ENCODE assay signal across 1 cellular context in the genomic region with DNA sequence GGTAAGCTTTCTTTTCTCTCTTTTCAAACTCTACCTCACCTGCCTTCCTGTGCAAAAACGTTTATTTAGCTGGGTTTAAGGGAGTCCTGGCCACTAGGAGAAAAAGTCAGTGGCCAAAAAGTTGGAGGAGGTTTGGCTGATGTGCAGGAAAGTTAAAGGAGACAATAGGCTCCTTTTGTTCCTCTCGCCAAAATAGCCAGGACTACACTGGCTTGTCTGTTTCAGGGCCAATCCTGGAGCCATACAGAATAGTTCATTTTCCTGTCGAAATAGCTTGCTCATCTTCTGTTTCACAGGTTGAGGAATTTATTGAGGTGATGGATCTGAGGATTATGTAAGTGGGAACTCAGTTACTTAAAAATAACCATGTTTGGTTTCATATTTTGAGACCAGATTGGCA.
TF ChIP-seq lines count a peak whose summit lies in the region.

No MANE protein-coding gene starts in this region.

TF ChIP-seq in HepG2, 621 proteins besides CTCF, POLR2A, EP300 and RAD21 (continued from another document):
- TF ChIP-seq, protein P1, sequence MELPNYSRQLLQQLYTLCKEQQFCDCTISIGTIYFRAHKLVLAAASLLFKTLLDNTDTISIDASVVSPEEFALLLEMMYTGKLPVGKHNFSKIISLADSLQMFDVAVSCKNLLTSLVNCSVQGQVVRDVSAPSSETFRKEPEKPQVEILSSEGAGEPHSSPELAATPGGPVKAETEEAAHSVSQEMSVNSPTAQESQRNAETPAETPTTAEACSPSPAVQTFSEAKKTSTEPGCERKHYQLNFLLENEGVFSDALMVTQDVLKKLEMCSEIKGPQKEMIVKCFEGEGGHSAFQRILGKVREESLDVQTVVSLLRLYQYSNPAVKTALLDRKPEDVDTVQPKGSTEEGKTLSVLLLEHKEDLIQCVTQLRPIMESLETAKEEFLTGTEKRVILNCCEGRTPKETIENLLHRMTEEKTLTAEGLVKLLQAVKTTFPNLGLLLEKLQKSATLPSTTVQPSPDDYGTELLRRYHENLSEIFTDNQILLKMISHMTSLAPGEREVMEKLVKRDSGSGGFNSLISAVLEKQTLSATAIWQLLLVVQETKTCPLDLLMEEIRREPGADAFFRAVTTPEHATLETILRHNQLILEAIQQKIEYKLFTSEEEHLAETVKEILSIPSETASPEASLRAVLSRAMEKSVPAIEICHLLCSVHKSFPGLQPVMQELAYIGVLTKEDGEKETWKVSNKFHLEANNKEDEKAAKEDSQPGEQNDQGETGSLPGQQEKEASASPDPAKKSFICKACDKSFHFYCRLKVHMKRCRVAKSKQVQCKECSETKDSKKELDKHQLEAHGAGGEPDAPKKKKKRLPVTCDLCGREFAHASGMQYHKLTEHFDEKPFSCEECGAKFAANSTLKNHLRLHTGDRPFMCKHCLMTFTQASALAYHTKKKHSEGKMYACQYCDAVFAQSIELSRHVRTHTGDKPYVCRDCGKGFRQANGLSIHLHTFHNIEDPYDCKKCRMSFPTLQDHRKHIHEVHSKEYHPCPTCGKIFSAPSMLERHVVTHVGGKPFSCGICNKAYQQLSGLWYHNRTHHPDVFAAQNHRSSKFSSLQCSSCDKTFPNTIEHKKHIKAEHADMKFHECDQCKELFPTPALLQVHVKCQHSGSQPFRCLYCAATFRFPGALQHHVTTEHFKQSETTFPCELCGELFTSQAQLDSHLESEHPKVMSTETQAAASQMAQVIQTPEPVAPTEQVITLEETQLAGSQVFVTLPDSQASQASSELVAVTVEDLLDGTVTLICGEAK (IDR thresholded peaks at IDR 0.05) = no peak
- TF ChIP-seq, protein P1 (CRISPR knock-in tag; IDR thresholded peaks at IDR 0.05) = no peak
- TF ChIP-seq SRF (IDR thresholded peaks at IDR 0.05; ENCODE audit: low read depth, low read length) (no peak), NCOA1 (CRISPR knock-in tag; IDR thresholded peaks at IDR 0.05) (no peak), ZSCAN21 (CRISPR knock-in tag; IDR thresholded peaks at IDR 0.05; ENCODE audit: borderline replicate concordance) (no peak), SRSF9 (IDR thresholded peaks at IDR 0.05; ENCODE audit: borderline replicate concordance, insufficient read depth, low read depth, low read length, poor library complexity, severe bottlenecking) (no peak), FOXK2 (IDR thresholded peaks at IDR 0.05) (no peak), GATAD1 (CRISPR knock-in tag; IDR thresholded peaks at IDR 0.05) (no peak), TBX2 (CRISPR knock-in tag; IDR thresholded peaks at IDR 0.05; ENCODE audit: borderline replicate concordance) (no peak), RXRA (CRISPR knock-in tag; IDR thresholded peaks at IDR 0.05) (no peak), PCBP1 (IDR thresholded peaks at IDR 0.05; ENCODE audit: borderline replicate concordance, low read depth, low read length) (no peak)
- TF ChIP-seq, protein P2, sequence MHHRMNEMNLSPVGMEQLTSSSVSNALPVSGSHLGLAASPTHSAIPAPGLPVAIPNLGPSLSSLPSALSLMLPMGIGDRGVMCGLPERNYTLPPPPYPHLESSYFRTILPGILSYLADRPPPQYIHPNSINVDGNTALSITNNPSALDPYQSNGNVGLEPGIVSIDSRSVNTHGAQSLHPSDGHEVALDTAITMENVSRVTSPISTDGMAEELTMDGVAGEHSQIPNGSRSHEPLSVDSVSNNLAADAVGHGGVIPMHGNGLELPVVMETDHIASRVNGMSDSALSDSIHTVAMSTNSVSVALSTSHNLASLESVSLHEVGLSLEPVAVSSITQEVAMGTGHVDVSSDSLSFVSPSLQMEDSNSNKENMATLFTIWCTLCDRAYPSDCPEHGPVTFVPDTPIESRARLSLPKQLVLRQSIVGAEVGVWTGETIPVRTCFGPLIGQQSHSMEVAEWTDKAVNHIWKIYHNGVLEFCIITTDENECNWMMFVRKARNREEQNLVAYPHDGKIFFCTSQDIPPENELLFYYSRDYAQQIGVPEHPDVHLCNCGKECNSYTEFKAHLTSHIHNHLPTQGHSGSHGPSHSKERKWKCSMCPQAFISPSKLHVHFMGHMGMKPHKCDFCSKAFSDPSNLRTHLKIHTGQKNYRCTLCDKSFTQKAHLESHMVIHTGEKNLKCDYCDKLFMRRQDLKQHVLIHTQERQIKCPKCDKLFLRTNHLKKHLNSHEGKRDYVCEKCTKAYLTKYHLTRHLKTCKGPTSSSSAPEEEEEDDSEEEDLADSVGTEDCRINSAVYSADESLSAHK (CRISPR knock-in tag; IDR thresholded peaks at IDR 0.05; ENCODE audit: borderline replicate concordance) = no peak
- TF ChIP-seq, protein P3, sequence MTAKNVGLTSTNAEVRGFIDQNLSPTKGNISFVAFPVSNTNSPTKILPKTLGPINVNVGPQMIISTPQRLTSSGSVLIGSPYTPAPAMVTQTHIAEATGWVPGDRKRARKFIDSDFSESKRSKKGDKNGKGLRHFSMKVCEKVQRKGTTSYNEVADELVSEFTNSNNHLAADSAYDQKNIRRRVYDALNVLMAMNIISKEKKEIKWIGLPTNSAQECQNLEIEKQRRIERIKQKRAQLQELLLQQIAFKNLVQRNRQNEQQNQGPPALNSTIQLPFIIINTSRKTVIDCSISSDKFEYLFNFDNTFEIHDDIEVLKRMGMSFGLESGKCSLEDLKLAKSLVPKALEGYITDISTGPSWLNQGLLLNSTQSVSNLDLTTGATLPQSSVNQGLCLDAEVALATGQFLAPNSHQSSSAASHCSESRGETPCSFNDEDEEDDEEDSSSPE (CRISPR knock-in tag; IDR thresholded peaks at IDR 0.05) = no peak
TF ChIP-seq in HepG2: peak in this region for 0.
